In the genomic region with DNA sequence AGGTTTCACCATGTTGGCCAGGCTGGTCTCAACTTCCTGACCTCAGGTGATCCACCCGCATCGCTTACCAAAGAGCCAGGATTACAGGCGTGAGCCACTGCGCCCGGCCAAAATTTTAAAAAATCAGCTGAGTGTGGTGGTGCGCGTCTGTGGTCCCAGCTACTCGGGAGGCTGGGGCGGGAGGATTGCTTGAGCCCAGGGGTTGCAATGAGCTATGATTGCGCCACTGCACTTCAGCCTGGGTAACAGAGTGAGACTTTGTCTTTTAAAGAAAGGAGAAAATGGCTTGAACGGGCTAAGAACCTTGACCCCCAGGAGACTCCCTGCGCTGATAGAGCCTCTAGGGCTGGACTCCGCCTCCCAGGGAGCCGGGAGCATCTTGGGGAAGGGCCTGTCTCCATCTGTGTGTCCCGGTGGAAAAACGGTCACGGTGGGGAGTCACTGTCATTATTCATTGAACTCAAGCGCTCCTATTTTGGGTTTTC, we compare ENCODE assay signal across 8 cellular contexts. TPM values are rescaled to one million over a fixed set of nuclear protein-coding genes. Genes with fewer than 3 reads are reported as not detected.
A peak's percentile ranks its signal among the peaks of the same experiment; 100 is the strongest.
DNase-seq lines count a peak whose midpoint lies in the region; ATAC-seq and TF ChIP-seq lines count a peak whose summit lies in the region.

No MANE protein-coding gene starts in this region.

- no peaks in the 10 kb centered on the region for H3K27me3 ChIP-seq in CD8-positive, alpha-beta memory T cell (ENCODE audit: insufficient read depth, low read length, poor library complexity, severe bottlenecking)
- H3K27me3 ChIP-seq in dorsolateral prefrontal cortex (no peaks in the 10 kb centered on the region), muscle layer of colon (ENCODE audit: control insufficient read depth in 1 of 2, insufficient read depth in 2 of 2, low read length in 2 of 2) (no peaks in the 10 kb centered on the region)

- intact Hi-C loops in dorsolateral prefrontal cortex (cut with DNase I): loop anchor here (2.0 to 5.0 kb wide), 3 partner anchors 36 to 67 kb away; no protein-coding TSS in a partner anchor

- peaks cover 0 to 4% of the 10 kb centered on the region in 2 donors for H3K27me3 Mint-ChIP-seq in CD8-positive, alpha-beta memory T cell

- H3K4me3 Mint-ChIP-seq in CD8-positive, alpha-beta memory T cell: peak overlapping the region; percentile 89 to 98 (median 92)

- H3K36me3 ChIP-seq in CD8-positive, alpha-beta memory T cell (ENCODE audit: insufficient read depth, low read length): no peaks in the 10 kb centered on the region
- H3K36me3 ChIP-seq in muscle layer of colon (ENCODE audit: insufficient read depth, low read length): no peaks in the 10 kb centered on the region

- H3K4me3 ChIP-seq in CD8-positive, alpha-beta memory T cell (ENCODE audit: low read length): peak overlapping the region; percentile 90
- H3K4me3 ChIP-seq in dorsolateral prefrontal cortex: peak overlapping the region; percentile 65 to 97 (median 84)
- H3K4me3 ChIP-seq in muscle layer of colon (ENCODE audit: low read depth in 1 of 2, low read length in 2 of 2): peak overlapping the region; percentile 64 to 73

- peak overlapping the region; percentile 55 for H3K9ac ChIP-seq in muscle layer of colon (ENCODE audit: low read length)

- H3K9me3 Mint-ChIP-seq in CD8-positive, alpha-beta memory T cell: no peaks in the 10 kb centered on the region

- TF ChIP-seq CTCF in dorsolateral prefrontal cortex (IDR thresholded peaks at IDR 0.05 in 54 of 56, conservative IDR thresholded peaks at IDR 0.05 in 2 of 56; ENCODE audit: low read depth in 1 of 56, partially characterized antibody in 56 of 56) (peak in 1 of 56 donors; percentile 7), GM10248 (IDR thresholded peaks at IDR 0.05; ENCODE audit: control extremely low read depth, extremely low read depth, low read depth, missing control alignments) (no peak)

- H3K9me3 ChIP-seq in CD8-positive, alpha-beta memory T cell (ENCODE audit: low read length): no peaks in the 10 kb centered on the region
- H3K9me3 ChIP-seq in muscle layer of colon (ENCODE audit: low read length): no peaks in the 10 kb centered on the region

- peak overlapping the region; percentile 94 for H3K27ac ChIP-seq in CD8-positive, alpha-beta memory T cell (ENCODE audit: low read depth, low read length)
- peak overlapping the region in 58 of 59 donors; percentile 81 to 99 (median 97) for H3K27ac ChIP-seq in dorsolateral prefrontal cortex
- H3K27ac ChIP-seq in muscle layer of colon (ENCODE audit: low read depth, low read length): peak overlapping the region; percentile 77

- ATAC-seq in GM21717 (IDR thresholded peaks at IDR 0.05; ENCODE audit: unreplicated experiment) (peak; percentile 5), HG03097 (IDR thresholded peaks at IDR 0.05; ENCODE audit: low FRiP score, unreplicated experiment) (no peak)

- CTCF ChIA-PET in CD8-positive, alpha-beta memory T cell (lab: Charles Lee): interaction anchor here (1.4 to 3.0 kb wide), 2 partner anchors 27 to 70 kb away, joined by 4 to 11 read pairs; no protein-coding TSS in a partner anchor
- CTCF ChIA-PET in GM10248 (lab: Yijun Ruan, JAX): no interaction called here

- peak overlapping the region; percentile 92 to 98 (median 94) for H3K27ac Mint-ChIP-seq in CD8-positive, alpha-beta memory T cell

- H3K36me3 Mint-ChIP-seq in CD8-positive, alpha-beta memory T cell: peaks cover 0 to 16% (median 1%) of the 10 kb centered on the region in 3 donors

- peaks cover 38% of the 10 kb centered on the region for H3K4me1 ChIP-seq in CD8-positive, alpha-beta memory T cell (ENCODE audit: insufficient read depth, low read length)
- H3K4me1 ChIP-seq in muscle layer of colon (ENCODE audit: insufficient read depth, low read length): peaks cover 25% of the 10 kb centered on the region

- POLR2A ChIA-PET in CD8-positive, alpha-beta memory T cell (lab: Charles Lee): interaction anchor here (0.7 to 3.1 kb wide), 6 partner anchors 9 to 178 kb away, joined by 3 to 14 read pairs (median 5); a partner anchor contains a TSS
- POLR2A ChIA-PET in GM10248 (lab: Yijun Ruan, JAX): interaction anchor here (0.6 to 2.5 kb wide), 4 partner anchors 14 to 111 kb away, joined by 3 to 13 read pairs (median 6); no protein-coding TSS in a partner anchor

- DNase-seq in CD8-positive, alpha-beta memory T cell: peak in 3 of 5 donors; percentile 9 to 53 (median 17)
- DNase-seq in MV-4-11 (lab: John Stamatoyannopoulos, UW) (peak; percentile 12), dorsolateral prefrontal cortex (peak in 1 of 10 donors; percentile 50), GM10248 (ENCODE audit: extremely low spot score) (no peak), NCI-H128 (lab: John Stamatoyannopoulos, UW; ENCODE audit: unreplicated experiment) (no peak)

- peaks cover 36 to 47% (median 41%) of the 10 kb centered on the region in 3 donors for H3K4me1 Mint-ChIP-seq in CD8-positive, alpha-beta memory T cell

RNA-seq across cellular contexts. Expression of a gene that starts 0.8 kb away (rescaled TPM):
- 10 to 100 TPM; 11.6 to 12.5 TPM for total RNA-seq in CD8-positive, alpha-beta memory T cell
- polyA plus RNA-seq in CD8-positive, alpha-beta memory T cell: 17.1 TPM
- 10 to 100 TPM; 24.3 to 52.8 (median 34.0) TPM for total RNA-seq in dorsolateral prefrontal cortex

Comparison
In these comparisons a context has a peak if more than half of its experiments do, and no peak if none do; other contexts are left out.
1. DNase-seq: peak in CD8-positive, alpha-beta memory T cell (3 of 5) and MV-4-11 (single experiment); none in GM10248 (single experiment) and NCI-H128 (single experiment).
2. Peak in every context shown above with its lines, with median percentiles within 50 percentile points of each other: H3K27ac ChIP-seq and H3K4me3 ChIP-seq.